20 cellular contexts compared by ENCODE assay signal in genomic region chr1:177884499-177885021, GRCh38.
A peak's percentile ranks its signal among the peaks of the same experiment; 100 is the strongest.
DNase-seq lines count a peak whose midpoint lies in the region; ATAC-seq and TF ChIP-seq lines count a peak whose summit lies in the region.
"Had no signal": no experiment of that assay in that cellular context is flagged by ENCODE, and none has a peak within 500 bp of the region (broad histone marks: within the 10 kb centered on the region; RNA-seq: fewer than 3 reads in every experiment).

No MANE protein-coding gene starts in this region.

- TF ChIP-seq CTCF in AG09309 (IDR thresholded peaks at IDR 0.05; ENCODE audit: control insufficient read depth, insufficient read depth, low read depth, low read length, missing control alignments) = no peak
- no peak for TF ChIP-seq CTCF in VCaP (conservative IDR thresholded peaks at IDR 0.05)

- DNase-seq in AG09309 (ENCODE audit: low read depth) = peak; percentile 13
- DNase-seq in EH (ENCODE audit: low read depth) = peak; percentile 55
- DNase-seq in fibroblast of peridontal ligament (ENCODE audit: extremely low read depth) = peak; percentile 31
- no peak for DNase-seq in CD1c-positive myeloid dendritic cell (ENCODE audit: extremely low spot score)
- DNase-seq in DMS153 treated with DMSO at 0.1 percent for 48 hours (lab: John Stamatoyannopoulos, UW; ENCODE audit: unreplicated experiment) = no peak
- DNase-seq: CD8-positive, alpha-beta T cell; EL; GF-D8; NCI-H2029 treated with DMSO at 0.1 percent for 48 hours; NCI-H510A; NK-92 treated with Interleukin-12 subunit alpha and Interleukin-12 subunit beta, amount 100 ng/mL, for 24 hours; SHP77 treated with DMSO at 0.1 percent for 48 hours; SW 1271 had no signal

- H3K4me3 ChIP-seq in AG09309 (ENCODE audit: control insufficient read depth, low read depth, low read length) = no peak overlapping the region
- H3K4me3 ChIP-seq: BLaER1 treated with 17β-estradiol and CSF1 and Interleukin-3, amounts not matched to agents 10 nM and 100 nM; SK-N-MC had no signal

- ATAC-seq in GM21825 (IDR thresholded peaks at IDR 0.05; ENCODE audit: unreplicated experiment) = no peak
- ATAC-seq in GM21515 (IDR thresholded peaks at IDR 0.05; ENCODE audit: unreplicated experiment) = no peak
- ATAC-seq: CD8-positive, alpha-beta T cell; HCT116 had no signal

- peak overlapping the region; percentile 36 for H3K27ac ChIP-seq in VCaP
- H3K27ac ChIP-seq: BLaER1 treated with 17β-estradiol and CSF1 and Interleukin-3, amounts not matched to agents 10 nM and 100 nM; RWPE1; SK-N-MC had no signal

Comparison
In these comparisons a context has a peak if more than half of its experiments do, and no peak if none do; other contexts are left out.
1. DNase-seq: peak in AG09309 (single experiment), EH (single experiment) and fibroblast of peridontal ligament (single experiment); none in CD1c-positive myeloid dendritic cell (single experiment) and DMS153 treated with DMSO at 0.1 percent for 48 hours (single experiment).